ENCODE assay signal across 12 cellular contexts in genomic region chr14:64117671-64118402, GRCh38.
DNase-seq lines count a peak whose midpoint lies in the region; ATAC-seq and TF ChIP-seq lines count a peak whose summit lies in the region.
"Had no signal": no experiment of that assay in that cellular context is flagged by ENCODE, and none has a peak within 500 bp of the region (broad histone marks: within the 10 kb centered on the region; RNA-seq: fewer than 3 reads in every experiment).

No MANE protein-coding gene starts in this region.

- no peaks in the 10 kb centered on the region for H3K4me1 ChIP-seq in uterus

- peaks cover 96% of the 10 kb centered on the region for H3K36me3 Mint-ChIP-seq in stimulated activated effector memory CD8-positive, alpha-beta T cell treated with anti-CD3 and anti-CD28 coated beads, Interleukin-12 subunit alpha, Interleukin-12 subunit beta, amount 100 ng/mL, for 72 hours

- intact Hi-C loops in uterus (cut with DNase I; ENCODE audit: low total_unique reads): no loop called here

- H3K36me3 ChIP-seq in uterus: no peaks in the 10 kb centered on the region

- H3K9me3 ChIP-seq in uterus: no peaks in the 10 kb centered on the region

- TF ChIP-seq CTCF in GM20000 (IDR thresholded peaks at IDR 0.05; ENCODE audit: extremely low read depth, missing control alignments) (no peak), uterus (IDR thresholded peaks at IDR 0.05) (no peak)

- in situ Hi-C loops in T47D (cut with HindIII; ENCODE audit: low pct_unique_long_range_greater_than_20kb, low sequenced_read_pairs): no loop called here

- ATAC-seq in stimulated activated effector memory CD8-positive, alpha-beta T cell treated with anti-CD3 and anti-CD28 coated beads, Interleukin-12 subunit alpha, Interleukin-12 subunit beta, amount 100 ng/mL, for 72 hours: no peak
- ATAC-seq: activated CD4-positive, alpha-beta T cell treated with anti-CD3 and anti-CD28 coated beads for 36 hours had no signal

- peak; percentile 79 for DNase-seq in HS-27A (ENCODE audit: low read depth)
- DNase-seq in T47D (ENCODE audit: low read depth in 1 of 2, low spot score in 1 of 2): peak; percentile 32 to 61
- DNase-seq in iris pigment epithelial cell (ENCODE audit: low read depth): peak; percentile 52
- no peak for DNase-seq in stimulated activated effector memory CD8-positive, alpha-beta T cell treated with anti-CD3 and anti-CD28 coated beads, Interleukin-12 subunit alpha, Interleukin-12 subunit beta, amount 100 ng/mL, for 72 hours (ENCODE audit: low spot score in 2 of 2)
- DNase-seq in GM20000 (ENCODE audit: low spot score): no peak
- no peak for DNase-seq in NCI-H774 (lab: John Stamatoyannopoulos, UW)
- DNase-seq in uterus: no peak
- no peak for DNase-seq in NCI-H2081 (lab: John Stamatoyannopoulos, UW)
- DNase-seq: activated CD4-positive, alpha-beta T cell treated with anti-CD3 and anti-CD28 coated beads for 36 hours; head of caudate nucleus; NCI-H2171 treated with DMSO at 0.1 percent for 48 hours; SIG-M5 had no signal

- H3K4me3 Mint-ChIP-seq in stimulated activated effector memory CD8-positive, alpha-beta T cell treated with anti-CD3 and anti-CD28 coated beads, Interleukin-12 subunit alpha, Interleukin-12 subunit beta, amount 100 ng/mL, for 72 hours: no peak overlapping the region
- H3K4me3 Mint-ChIP-seq: activated CD4-positive, alpha-beta T cell treated with anti-CD3 and anti-CD28 coated beads for 36 hours had no signal

- H3K4me1 Mint-ChIP-seq in stimulated activated effector memory CD8-positive, alpha-beta T cell treated with anti-CD3 and anti-CD28 coated beads, Interleukin-12 subunit alpha, Interleukin-12 subunit beta, amount 100 ng/mL, for 72 hours: peaks cover 8% of the 10 kb centered on the region

- no peaks in the 10 kb centered on the region for H3K9me3 Mint-ChIP-seq in stimulated activated effector memory CD8-positive, alpha-beta T cell treated with anti-CD3 and anti-CD28 coated beads, Interleukin-12 subunit alpha, Interleukin-12 subunit beta, amount 100 ng/mL, for 72 hours

- H3K27ac Mint-ChIP-seq in stimulated activated effector memory CD8-positive, alpha-beta T cell treated with anti-CD3 and anti-CD28 coated beads, Interleukin-12 subunit alpha, Interleukin-12 subunit beta, amount 100 ng/mL, for 72 hours: peak overlapping the region; percentile 58
- H3K27ac Mint-ChIP-seq: activated CD4-positive, alpha-beta T cell treated with anti-CD3 and anti-CD28 coated beads for 36 hours had no signal

- TF ChIP-seq POLR2A in uterus (IDR thresholded peaks at IDR 0.05): no peak

- no peaks in the 10 kb centered on the region for H3K27me3 ChIP-seq in uterus

- no peak overlapping the region for H3K4me3 ChIP-seq in uterus

- no peak overlapping the region for H3K27ac ChIP-seq in uterus

Comparison
In these comparisons a context has a peak if more than half of its experiments do, and no peak if none do; other contexts are left out.
1. DNase-seq: peak in HS-27A (single experiment), T47D (2 of 2) and iris pigment epithelial cell (single experiment); none in stimulated activated effector memory CD8-positive, alpha-beta T cell treated with anti-CD3 and anti-CD28 coated beads, Interleukin-12 subunit alpha, Interleukin-12 subunit beta, amount 100 ng/mL, for 72 hours (0 of 2), GM20000 (single experiment), NCI-H774 (single experiment), uterus (0 of 2) and NCI-H2081 (0 of 2).